Comparison of ENCODE assay signal across 9 cellular contexts in genomic region chr15:99443056-99443756, GRCh38.
DNase-seq lines count a peak whose midpoint lies in the region; ATAC-seq and TF ChIP-seq lines count a peak whose summit lies in the region.
"Had no signal": no experiment of that assay in that cellular context is flagged by ENCODE, and none has a peak within 500 bp of the region (broad histone marks: within the 10 kb centered on the region; RNA-seq: fewer than 3 reads in every experiment).

No MANE protein-coding gene starts in this region.

- H3K27me3 ChIP-seq in CD8-positive, alpha-beta T cell (ENCODE audit: insufficient read depth, low read length), result no peaks in the 10 kb centered on the region
- no peaks in the 10 kb centered on the region for H3K27me3 ChIP-seq in right cardiac atrium (ENCODE audit: control insufficient read depth, insufficient read depth)
- H3K27me3 ChIP-seq in gastrocnemius medialis, result no peaks in the 10 kb centered on the region

- peaks cover 70% of the 10 kb centered on the region for H3K4me1 Mint-ChIP-seq in CD8-positive, alpha-beta T cell (ENCODE audit: low read depth)
- peaks cover 47 to 72% (median 62%) of the 10 kb centered on the region in 3 donors for H3K4me1 Mint-ChIP-seq in T-cell

- H3K27ac ChIP-seq in CD8-positive, alpha-beta T cell (ENCODE audit: low read depth, low read length), result no peak overlapping the region
- peak overlapping the region; percentile 90 for H3K27ac ChIP-seq in right cardiac atrium (ENCODE audit: low read length)
- peak overlapping the region; percentile 27 to 67 (median 63) for H3K27ac ChIP-seq in gastrocnemius medialis

- H3K36me3 ChIP-seq in CD8-positive, alpha-beta T cell (ENCODE audit: insufficient read depth, low read length), result no peaks in the 10 kb centered on the region
- H3K36me3 ChIP-seq in gastrocnemius medialis, result no peaks in the 10 kb centered on the region

- CTCF ChIA-PET in CD8-positive, alpha-beta T cell (lab: Charles Lee), result interaction anchor here (1.8 to 2.2 kb wide), 2 partner anchors 34 to 261 kb away, joined by 4 to 9 read pairs; no protein-coding TSS in a partner anchor
- CTCF ChIA-PET in T-cell (lab: Charles Lee), result interaction anchor here in 1 of 2 donors (0.6 kb wide), 1 partner anchor 47 kb away, joined by 3 read pairs; no protein-coding TSS in a partner anchor

- no peaks in the 10 kb centered on the region for H3K9me3 Mint-ChIP-seq in CD8-positive, alpha-beta T cell
- H3K9me3 Mint-ChIP-seq in T-cell, result no peaks in the 10 kb centered on the region

- H3K27ac Mint-ChIP-seq in CD8-positive, alpha-beta T cell, result peak overlapping the region; percentile 84
- H3K27ac Mint-ChIP-seq in T-cell, result peak overlapping the region; percentile 84 to 96

- H3K9me3 ChIP-seq in CD8-positive, alpha-beta T cell (ENCODE audit: low read length), result no peaks in the 10 kb centered on the region
- H3K9me3 ChIP-seq in right cardiac atrium (ENCODE audit: control insufficient read depth, low read length) (no peaks in the 10 kb centered on the region), gastrocnemius medialis (no peaks in the 10 kb centered on the region)

- no peak for TF ChIP-seq POLR2A in gastrocnemius medialis (IDR thresholded peaks at IDR 0.05)

- H3K4me1 ChIP-seq in CD8-positive, alpha-beta T cell (ENCODE audit: insufficient read depth, low read length), result peaks cover 84% of the 10 kb centered on the region
- H3K4me1 ChIP-seq in right cardiac atrium (ENCODE audit: control insufficient read depth, insufficient read depth, low read length), result peaks cover 13% of the 10 kb centered on the region
- H3K4me1 ChIP-seq in gastrocnemius medialis, result peaks cover 35 to 36% of the 10 kb centered on the region in 2 donors

- peak in 1 of 7 experiments; percentile 9 for DNase-seq in CD8-positive, alpha-beta T cell
- DNase-seq in T-cell (peak in 2 of 34 experiments; percentile 11 to 17), right cardiac atrium (peak in 2 of 3 donors; percentile 43 to 52), gastrocnemius medialis (no peak), NCI-H1105 treated with DMSO at 0.1 percent for 48 hours (lab: John Stamatoyannopoulos, UW) (no peak), SKM-1 treated with dmso at 0.1 percent for 144 hours (lab: John Stamatoyannopoulos, UW; ENCODE audit: unreplicated experiment) (no peak), NCI-H446 treated with DMSO at 0.1 percent for 48 hours (lab: John Stamatoyannopoulos, UW) (no peak), Ammon's horn (ENCODE audit: low spot score) (no peak)
- DNase-seq: activated CD8-positive, alpha-beta memory T cell treated with anti-CD3 and anti-CD28 coated beads, Interleukin-2, amount 50 U/mL, for 48 hours had no signal

- no peak for ATAC-seq in CD8-positive, alpha-beta T cell
- ATAC-seq in T-cell (replicated peaks in 1 of 4) (no peak), right cardiac atrium (no peak), gastrocnemius medialis (no peak)

- H3K27me3 Mint-ChIP-seq in CD8-positive, alpha-beta T cell (ENCODE audit: low read depth), result no peaks in the 10 kb centered on the region
- no peaks in the 10 kb centered on the region for H3K27me3 Mint-ChIP-seq in T-cell

- in situ Hi-C loops in gastrocnemius medialis (cut with MboI; ENCODE audit: low sequenced_read_pairs in 4 of 4), result no loop called here

- intact Hi-C loops in CD8-positive, alpha-beta T cell (cut with DNase I, micrococcal nuclease), result loop anchor here in 1 of 2 experiments (2.0 to 5.0 kb wide), 2 partner anchors 18 to 36 kb away; no protein-coding TSS in a partner anchor
- intact Hi-C loops in right cardiac atrium (cut with DNase I) (loop anchor here in 1 of 4 donors (10.0 kb wide), 1 partner anchor 262 kb away; no protein-coding TSS in a partner anchor), gastrocnemius medialis (cut with DNase I; ENCODE audit: low total_unique reads) (no loop called here)

- no peak for TF ChIP-seq CTCF in CD8-positive, alpha-beta T cell (IDR thresholded peaks at IDR 0.05)
- no peak for TF ChIP-seq CTCF in gastrocnemius medialis (IDR thresholded peaks at IDR 0.05 in 4 of 5, conservative IDR thresholded peaks at IDR 0.05 in 1 of 5)

- H3K36me3 Mint-ChIP-seq in CD8-positive, alpha-beta T cell, result no peaks in the 10 kb centered on the region
- H3K36me3 Mint-ChIP-seq in T-cell, result no peaks in the 10 kb centered on the region

- 76% methylated on average over 10 of the region's 10 CpGs for WGBS in right cardiac atrium

- POLR2A ChIA-PET in CD8-positive, alpha-beta T cell (lab: Charles Lee), result interaction anchor here (0.7 kb wide), 2 partner anchors 32 to 289 kb away, joined by 3 read pairs; no protein-coding TSS in a partner anchor
- POLR2A ChIA-PET in T-cell (lab: Charles Lee), result no interaction called here

- no peak overlapping the region for H3K4me3 ChIP-seq in CD8-positive, alpha-beta T cell (ENCODE audit: low read depth, low read length)
- no peak overlapping the region for H3K4me3 ChIP-seq in right cardiac atrium (ENCODE audit: low read length)
- peak overlapping the region in 2 of 4 donors; percentile 19 to 39 for H3K4me3 ChIP-seq in gastrocnemius medialis

- H3K4me3 Mint-ChIP-seq in CD8-positive, alpha-beta T cell, result no peak overlapping the region
- H3K4me3 Mint-ChIP-seq in T-cell, result peak overlapping the region in 1 of 3 donors; percentile 67

Comparison
In these comparisons a context has a peak if more than half of its experiments do, and no peak if none do; other contexts are left out.
1. DNase-seq: peak in right cardiac atrium (2 of 3); none in gastrocnemius medialis (0 of 2), NCI-H1105 treated with DMSO at 0.1 percent for 48 hours (single experiment), SKM-1 treated with dmso at 0.1 percent for 144 hours (single experiment), NCI-H446 treated with DMSO at 0.1 percent for 48 hours (single experiment) and Ammon's horn (single experiment).